ENCODE assay signal across 1 cellular context in the genomic region with DNA sequence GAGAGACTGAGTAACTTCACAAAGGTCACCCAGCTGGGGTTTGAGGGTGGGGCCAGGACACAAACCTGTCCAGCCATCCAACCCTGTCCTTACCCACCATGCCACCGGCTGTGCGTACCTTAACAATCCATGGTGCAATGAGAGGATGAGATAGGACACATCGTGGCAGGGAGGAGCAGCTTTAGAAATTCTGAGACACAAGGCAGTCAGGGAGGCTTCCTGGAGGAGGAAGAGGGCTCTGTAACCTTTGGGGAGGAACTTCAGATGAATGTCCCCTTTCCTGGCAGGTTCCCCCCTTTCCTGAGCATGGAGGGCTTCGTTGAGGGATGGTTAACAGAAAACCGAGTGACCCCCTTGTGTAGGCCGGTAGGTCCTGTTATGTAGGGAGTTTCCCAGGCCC.
TF ChIP-seq lines count a peak whose summit lies in the region.

No MANE protein-coding gene starts in this region.

TF ChIP-seq in WTC11, 78 proteins besides CTCF, POLR2A, EP300 and RAD21 (continued from another document):
- TF ChIP-seq, protein P1, sequence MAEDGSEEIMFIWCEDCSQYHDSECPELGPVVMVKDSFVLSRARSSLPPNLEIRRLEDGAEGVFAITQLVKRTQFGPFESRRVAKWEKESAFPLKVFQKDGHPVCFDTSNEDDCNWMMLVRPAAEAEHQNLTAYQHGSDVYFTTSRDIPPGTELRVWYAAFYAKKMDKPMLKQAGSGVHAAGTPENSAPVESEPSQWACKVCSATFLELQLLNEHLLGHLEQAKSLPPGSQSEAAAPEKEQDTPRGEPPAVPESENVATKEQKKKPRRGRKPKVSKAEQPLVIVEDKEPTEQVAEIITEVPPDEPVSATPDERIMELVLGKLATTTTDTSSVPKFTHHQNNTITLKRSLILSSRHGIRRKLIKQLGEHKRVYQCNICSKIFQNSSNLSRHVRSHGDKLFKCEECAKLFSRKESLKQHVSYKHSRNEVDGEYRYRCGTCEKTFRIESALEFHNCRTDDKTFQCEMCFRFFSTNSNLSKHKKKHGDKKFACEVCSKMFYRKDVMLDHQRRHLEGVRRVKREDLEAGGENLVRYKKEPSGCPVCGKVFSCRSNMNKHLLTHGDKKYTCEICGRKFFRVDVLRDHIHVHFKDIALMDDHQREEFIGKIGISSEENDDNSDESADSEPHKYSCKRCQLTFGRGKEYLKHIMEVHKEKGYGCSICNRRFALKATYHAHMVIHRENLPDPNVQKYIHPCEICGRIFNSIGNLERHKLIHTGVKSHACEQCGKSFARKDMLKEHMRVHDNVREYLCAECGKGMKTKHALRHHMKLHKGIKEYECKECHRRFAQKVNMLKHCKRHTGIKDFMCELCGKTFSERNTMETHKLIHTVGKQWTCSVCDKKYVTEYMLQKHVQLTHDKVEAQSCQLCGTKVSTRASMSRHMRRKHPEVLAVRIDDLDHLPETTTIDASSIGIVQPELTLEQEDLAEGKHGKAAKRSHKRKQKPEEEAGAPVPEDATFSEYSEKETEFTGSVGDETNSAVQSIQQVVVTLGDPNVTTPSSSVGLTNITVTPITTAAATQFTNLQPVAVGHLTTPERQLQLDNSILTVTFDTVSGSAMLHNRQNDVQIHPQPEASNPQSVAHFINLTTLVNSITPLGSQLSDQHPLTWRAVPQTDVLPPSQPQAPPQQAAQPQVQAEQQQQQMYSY (CRISPR knock-in tag; IDR thresholded peaks at IDR 0.05), result no peak
- no peak for TF ChIP-seq NFE2L1 (CRISPR knock-in tag; IDR thresholded peaks at IDR 0.05)
- TF ChIP-seq, protein P2, sequence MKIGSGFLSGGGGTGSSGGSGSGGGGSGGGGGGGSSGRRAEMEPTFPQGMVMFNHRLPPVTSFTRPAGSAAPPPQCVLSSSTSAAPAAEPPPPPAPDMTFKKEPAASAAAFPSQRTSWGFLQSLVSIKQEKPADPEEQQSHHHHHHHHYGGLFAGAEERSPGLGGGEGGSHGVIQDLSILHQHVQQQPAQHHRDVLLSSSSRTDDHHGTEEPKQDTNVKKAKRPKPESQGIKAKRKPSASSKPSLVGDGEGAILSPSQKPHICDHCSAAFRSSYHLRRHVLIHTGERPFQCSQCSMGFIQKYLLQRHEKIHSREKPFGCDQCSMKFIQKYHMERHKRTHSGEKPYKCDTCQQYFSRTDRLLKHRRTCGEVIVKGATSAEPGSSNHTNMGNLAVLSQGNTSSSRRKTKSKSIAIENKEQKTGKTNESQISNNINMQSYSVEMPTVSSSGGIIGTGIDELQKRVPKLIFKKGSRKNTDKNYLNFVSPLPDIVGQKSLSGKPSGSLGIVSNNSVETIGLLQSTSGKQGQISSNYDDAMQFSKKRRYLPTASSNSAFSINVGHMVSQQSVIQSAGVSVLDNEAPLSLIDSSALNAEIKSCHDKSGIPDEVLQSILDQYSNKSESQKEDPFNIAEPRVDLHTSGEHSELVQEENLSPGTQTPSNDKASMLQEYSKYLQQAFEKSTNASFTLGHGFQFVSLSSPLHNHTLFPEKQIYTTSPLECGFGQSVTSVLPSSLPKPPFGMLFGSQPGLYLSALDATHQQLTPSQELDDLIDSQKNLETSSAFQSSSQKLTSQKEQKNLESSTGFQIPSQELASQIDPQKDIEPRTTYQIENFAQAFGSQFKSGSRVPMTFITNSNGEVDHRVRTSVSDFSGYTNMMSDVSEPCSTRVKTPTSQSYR (CRISPR knock-in tag; IDR thresholded peaks at IDR 0.05), result no peak
- TF ChIP-seq, protein P3, sequence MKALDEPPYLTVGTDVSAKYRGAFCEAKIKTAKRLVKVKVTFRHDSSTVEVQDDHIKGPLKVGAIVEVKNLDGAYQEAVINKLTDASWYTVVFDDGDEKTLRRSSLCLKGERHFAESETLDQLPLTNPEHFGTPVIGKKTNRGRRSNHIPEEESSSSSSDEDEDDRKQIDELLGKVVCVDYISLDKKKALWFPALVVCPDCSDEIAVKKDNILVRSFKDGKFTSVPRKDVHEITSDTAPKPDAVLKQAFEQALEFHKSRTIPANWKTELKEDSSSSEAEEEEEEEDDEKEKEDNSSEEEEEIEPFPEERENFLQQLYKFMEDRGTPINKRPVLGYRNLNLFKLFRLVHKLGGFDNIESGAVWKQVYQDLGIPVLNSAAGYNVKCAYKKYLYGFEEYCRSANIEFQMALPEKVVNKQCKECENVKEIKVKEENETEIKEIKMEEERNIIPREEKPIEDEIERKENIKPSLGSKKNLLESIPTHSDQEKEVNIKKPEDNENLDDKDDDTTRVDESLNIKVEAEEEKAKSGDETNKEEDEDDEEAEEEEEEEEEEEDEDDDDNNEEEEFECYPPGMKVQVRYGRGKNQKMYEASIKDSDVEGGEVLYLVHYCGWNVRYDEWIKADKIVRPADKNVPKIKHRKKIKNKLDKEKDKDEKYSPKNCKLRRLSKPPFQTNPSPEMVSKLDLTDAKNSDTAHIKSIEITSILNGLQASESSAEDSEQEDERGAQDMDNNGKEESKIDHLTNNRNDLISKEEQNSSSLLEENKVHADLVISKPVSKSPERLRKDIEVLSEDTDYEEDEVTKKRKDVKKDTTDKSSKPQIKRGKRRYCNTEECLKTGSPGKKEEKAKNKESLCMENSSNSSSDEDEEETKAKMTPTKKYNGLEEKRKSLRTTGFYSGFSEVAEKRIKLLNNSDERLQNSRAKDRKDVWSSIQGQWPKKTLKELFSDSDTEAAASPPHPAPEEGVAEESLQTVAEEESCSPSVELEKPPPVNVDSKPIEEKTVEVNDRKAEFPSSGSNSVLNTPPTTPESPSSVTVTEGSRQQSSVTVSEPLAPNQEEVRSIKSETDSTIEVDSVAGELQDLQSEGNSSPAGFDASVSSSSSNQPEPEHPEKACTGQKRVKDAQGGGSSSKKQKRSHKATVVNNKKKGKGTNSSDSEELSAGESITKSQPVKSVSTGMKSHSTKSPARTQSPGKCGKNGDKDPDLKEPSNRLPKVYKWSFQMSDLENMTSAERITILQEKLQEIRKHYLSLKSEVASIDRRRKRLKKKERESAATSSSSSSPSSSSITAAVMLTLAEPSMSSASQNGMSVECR (CRISPR knock-in tag; IDR thresholded peaks at IDR 0.05; ENCODE audit: borderline replicate concordance), result no peak
- TF ChIP-seq, protein P4, sequence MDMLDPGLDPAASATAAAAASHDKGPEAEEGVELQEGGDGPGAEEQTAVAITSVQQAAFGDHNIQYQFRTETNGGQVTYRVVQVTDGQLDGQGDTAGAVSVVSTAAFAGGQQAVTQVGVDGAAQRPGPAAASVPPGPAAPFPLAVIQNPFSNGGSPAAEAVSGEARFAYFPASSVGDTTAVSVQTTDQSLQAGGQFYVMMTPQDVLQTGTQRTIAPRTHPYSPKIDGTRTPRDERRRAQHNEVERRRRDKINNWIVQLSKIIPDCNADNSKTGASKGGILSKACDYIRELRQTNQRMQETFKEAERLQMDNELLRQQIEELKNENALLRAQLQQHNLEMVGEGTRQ (CRISPR knock-in tag; IDR thresholded peaks at IDR 0.05), result no peak
- TF ChIP-seq, protein P5, sequence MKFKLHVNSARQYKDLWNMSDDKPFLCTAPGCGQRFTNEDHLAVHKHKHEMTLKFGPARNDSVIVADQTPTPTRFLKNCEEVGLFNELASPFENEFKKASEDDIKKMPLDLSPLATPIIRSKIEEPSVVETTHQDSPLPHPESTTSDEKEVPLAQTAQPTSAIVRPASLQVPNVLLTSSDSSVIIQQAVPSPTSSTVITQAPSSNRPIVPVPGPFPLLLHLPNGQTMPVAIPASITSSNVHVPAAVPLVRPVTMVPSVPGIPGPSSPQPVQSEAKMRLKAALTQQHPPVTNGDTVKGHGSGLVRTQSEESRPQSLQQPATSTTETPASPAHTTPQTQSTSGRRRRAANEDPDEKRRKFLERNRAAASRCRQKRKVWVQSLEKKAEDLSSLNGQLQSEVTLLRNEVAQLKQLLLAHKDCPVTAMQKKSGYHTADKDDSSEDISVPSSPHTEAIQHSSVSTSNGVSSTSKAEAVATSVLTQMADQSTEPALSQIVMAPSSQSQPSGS (CRISPR knock-in tag; IDR thresholded peaks at IDR 0.05; ENCODE audit: borderline replicate concordance, low read depth), result no peak
- TF ChIP-seq, protein P6, sequence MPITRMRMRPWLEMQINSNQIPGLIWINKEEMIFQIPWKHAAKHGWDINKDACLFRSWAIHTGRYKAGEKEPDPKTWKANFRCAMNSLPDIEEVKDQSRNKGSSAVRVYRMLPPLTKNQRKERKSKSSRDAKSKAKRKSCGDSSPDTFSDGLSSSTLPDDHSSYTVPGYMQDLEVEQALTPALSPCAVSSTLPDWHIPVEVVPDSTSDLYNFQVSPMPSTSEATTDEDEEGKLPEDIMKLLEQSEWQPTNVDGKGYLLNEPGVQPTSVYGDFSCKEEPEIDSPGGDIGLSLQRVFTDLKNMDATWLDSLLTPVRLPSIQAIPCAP (CRISPR knock-in tag; IDR thresholded peaks at IDR 0.05), result no peak
